In the genomic region with DNA sequence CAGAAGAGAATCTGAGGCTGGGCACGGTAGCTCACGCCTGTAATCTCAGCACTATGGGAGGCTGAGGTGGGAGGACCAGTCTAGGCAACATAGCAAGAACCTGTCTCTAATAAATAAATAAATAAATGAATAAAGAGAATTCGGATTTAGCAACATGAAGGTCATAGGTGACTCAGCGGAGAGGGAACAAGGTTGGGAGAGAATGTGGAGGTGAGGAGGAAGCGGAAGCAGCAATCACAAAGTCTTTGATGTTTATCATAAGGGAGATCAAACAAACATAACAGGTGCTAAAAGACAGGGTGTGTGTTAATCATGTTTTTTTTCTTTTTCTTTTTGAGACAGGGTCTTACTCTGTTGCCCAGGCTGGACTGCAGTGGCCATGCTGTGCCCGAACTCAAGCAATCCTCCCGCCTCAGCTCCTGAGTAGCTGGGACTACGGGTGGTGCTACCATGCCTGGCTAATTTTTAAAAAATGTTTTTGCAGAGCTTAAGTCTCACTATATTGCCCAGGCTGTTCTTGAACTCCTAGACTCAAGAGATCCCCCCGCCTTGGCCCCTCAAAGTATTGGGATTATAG, we compare ENCODE assay signal across 16 cellular contexts. TPM values are rescaled to one million over a fixed set of nuclear protein-coding genes. Genes with fewer than 3 reads are reported as not detected.
A peak's percentile ranks its signal among the peaks of the same experiment; 100 is the strongest.
DNase-seq lines count a peak whose midpoint lies in the region; ATAC-seq and TF ChIP-seq lines count a peak whose summit lies in the region.
"Had no signal": no experiment of that assay in that cellular context is flagged by ENCODE, and none has a peak within 500 bp of the region (broad histone marks: within the 10 kb centered on the region; RNA-seq: fewer than 3 reads in every experiment).

No MANE protein-coding gene starts in this region.

- no peak for TF ChIP-seq CTCF in adrenal gland (IDR thresholded peaks at IDR 0.05)

- peak overlapping the region; percentile 61 for H3K4me3 ChIP-seq in CD4-positive, CD25-positive, alpha-beta regulatory T cell (ENCODE audit: low read depth, low read length)
- H3K4me3 ChIP-seq in adrenal gland: no peak overlapping the region
- H3K4me3 ChIP-seq: psoas muscle had no signal

- CTCF ChIA-PET in activated CD8-positive, alpha-beta T cell treated with anti-CD3 and anti-CD28 coated beads, Interleukin-2, amount 10 ng/mL, durations not matched to agents 7 days and 5 days (lab: Charles Lee): interaction anchor here (0.6 to 2.5 kb wide), 9 partner anchors 10 to 70 kb away, joined by 3 to 13 read pairs (median 4); a partner anchor contains a TSS

- ATAC-seq in CD4-positive, CD25-positive, alpha-beta regulatory T cell (ENCODE audit: low read depth in 2 of 2): peak; percentile 25 to 27
- ATAC-seq in activated CD8-positive, alpha-beta T cell treated with anti-CD3 and anti-CD28 coated beads, Interleukin-2, amount 10 ng/mL, durations not matched to agents 7 days and 5 days: peak; percentile 7
- ATAC-seq in GM19463 (IDR thresholded peaks at IDR 0.05; ENCODE audit: unreplicated experiment): no peak
- no peak for ATAC-seq in activated CD4-positive, CD25-positive, alpha-beta regulatory T cell treated with anti-CD3 and anti-CD28 coated beads, Interleukin-2, amount 50 U/mL, for 24 hours
- ATAC-seq: psoas muscle had no signal

- peak overlapping the region; percentile 86 for H3K27ac ChIP-seq in CD4-positive, CD25-positive, alpha-beta regulatory T cell (ENCODE audit: insufficient read depth, low read length, poor library complexity, severe bottlenecking)
- peak overlapping the region; percentile 60 for H3K27ac ChIP-seq in KOPT-K1 (ENCODE audit: low read depth, low read length, poor library complexity, severe bottlenecking)
- peak overlapping the region; percentile 66 for H3K27ac ChIP-seq in epithelial cell of prostate
- no peak overlapping the region for H3K27ac ChIP-seq in adrenal gland
- H3K27ac ChIP-seq: psoas muscle had no signal

- peak; percentile 56 to 82 (median 67) for DNase-seq in CD4-positive, CD25-positive, alpha-beta regulatory T cell
- peak; percentile 40 for DNase-seq in activated CD8-positive, alpha-beta T cell treated with anti-CD3 and anti-CD28 coated beads, Interleukin-2, amount 10 ng/mL, durations not matched to agents 7 days and 5 days
- DNase-seq in epithelial cell of prostate (ENCODE audit: low read depth, low spot score) (no peak), mesenteric fat pad (ENCODE audit: low spot score) (no peak), adrenal gland (no peak)
- DNase-seq: amniotic stem cell; immature natural killer cell; NCI-H1436; NCI-H524; psoas muscle; SHP77; stimulated activated CD4-positive, alpha-beta T cell treated with anti-CD3 and anti-CD28 coated beads, Interleukin-1b, Interleukin-23, amount 100 ng/mL, for 48 hours had no signal

- no peaks in the 10 kb centered on the region for H3K9me3 ChIP-seq in CD4-positive, CD25-positive, alpha-beta regulatory T cell (ENCODE audit: control insufficient read depth in 2 of 2, low read length in 2 of 2)
- H3K9me3 ChIP-seq in KOPT-K1 (ENCODE audit: insufficient read depth, low read length, poor library complexity, severe bottlenecking): no peaks in the 10 kb centered on the region
- no peaks in the 10 kb centered on the region for H3K9me3 ChIP-seq in adrenal gland (replicated peaks in 1 of 3)
- H3K9me3 ChIP-seq: psoas muscle had no signal

- peak overlapping the region; percentile 70 to 78 (median 77) for H3K4me3 Mint-ChIP-seq in CD4-positive, CD25-positive, alpha-beta regulatory T cell
- H3K4me3 Mint-ChIP-seq in activated CD8-positive, alpha-beta T cell treated with anti-CD3 and anti-CD28 coated beads, Interleukin-2, amount 10 ng/mL, durations not matched to agents 7 days and 5 days: peak overlapping the region; percentile 3
- H3K4me3 Mint-ChIP-seq: immature natural killer cell had no signal

- H3K4me1 Mint-ChIP-seq in CD4-positive, CD25-positive, alpha-beta regulatory T cell: peaks cover 31 to 90% (median 55%) of the 10 kb centered on the region in 4 donors
- H3K4me1 Mint-ChIP-seq in activated CD8-positive, alpha-beta T cell treated with anti-CD3 and anti-CD28 coated beads, Interleukin-2, amount 10 ng/mL, durations not matched to agents 7 days and 5 days (ENCODE audit: low read depth): peaks cover 75% of the 10 kb centered on the region

- H3K9me3 Mint-ChIP-seq in CD4-positive, CD25-positive, alpha-beta regulatory T cell: no peaks in the 10 kb centered on the region
- no peaks in the 10 kb centered on the region for H3K9me3 Mint-ChIP-seq in activated CD8-positive, alpha-beta T cell treated with anti-CD3 and anti-CD28 coated beads, Interleukin-2, amount 10 ng/mL, durations not matched to agents 7 days and 5 days (ENCODE audit: insufficient read depth)
- H3K9me3 Mint-ChIP-seq: immature natural killer cell had no signal

- H3K4me1 ChIP-seq in CD4-positive, CD25-positive, alpha-beta regulatory T cell (ENCODE audit: control insufficient read depth, insufficient read depth, low read length, poor library complexity, severe bottlenecking): peaks cover 86% of the 10 kb centered on the region
- no peaks in the 10 kb centered on the region for H3K4me1 ChIP-seq in adrenal gland (replicated peaks in 1 of 2)
- H3K4me1 ChIP-seq: psoas muscle had no signal

- POLR2A ChIA-PET in activated CD8-positive, alpha-beta T cell treated with anti-CD3 and anti-CD28 coated beads, Interleukin-2, amount 10 ng/mL, durations not matched to agents 7 days and 5 days (lab: Charles Lee): interaction anchor here (0.9 to 1.6 kb wide), 3 partner anchors 8 to 65 kb away, joined by 3 to 6 read pairs (median 3); no protein-coding TSS in a partner anchor

- no peaks in the 10 kb centered on the region for H3K27me3 ChIP-seq in CD4-positive, CD25-positive, alpha-beta regulatory T cell (ENCODE audit: control insufficient read depth, insufficient read depth, low read length)
- no peaks in the 10 kb centered on the region for H3K27me3 ChIP-seq in adrenal gland

- no peaks in the 10 kb centered on the region for H3K27me3 Mint-ChIP-seq in CD4-positive, CD25-positive, alpha-beta regulatory T cell
- H3K27me3 Mint-ChIP-seq in activated CD8-positive, alpha-beta T cell treated with anti-CD3 and anti-CD28 coated beads, Interleukin-2, amount 10 ng/mL, durations not matched to agents 7 days and 5 days (ENCODE audit: low read depth): no peaks in the 10 kb centered on the region

- intact Hi-C loops in adrenal gland (cut with DNase I): no loop called here

- TF ChIP-seq POLR2A in adrenal gland (IDR thresholded peaks at IDR 0.05): no peak

- H3K36me3 ChIP-seq in CD4-positive, CD25-positive, alpha-beta regulatory T cell (ENCODE audit: control insufficient read depth, insufficient read depth, low read length): no peaks in the 10 kb centered on the region
- 0 out of 2 replicates have a peak, but pooled peaks cover 6% of the 10 kb centered on the region for H3K36me3 ChIP-seq in KOPT-K1 (ENCODE audit: insufficient read depth, low read length)
- no peaks in the 10 kb centered on the region for H3K36me3 ChIP-seq in adrenal gland (replicated peaks in 1 of 2)

- H3K27ac Mint-ChIP-seq in CD4-positive, CD25-positive, alpha-beta regulatory T cell: peak overlapping the region; percentile 94 to 96 (median 94)
- peak overlapping the region; percentile 83 for H3K27ac Mint-ChIP-seq in activated CD8-positive, alpha-beta T cell treated with anti-CD3 and anti-CD28 coated beads, Interleukin-2, amount 10 ng/mL, durations not matched to agents 7 days and 5 days

- peaks cover 8% of the 10 kb centered on the region for H3K36me3 Mint-ChIP-seq in CD4-positive, CD25-positive, alpha-beta regulatory T cell
- peaks cover 46% of the 10 kb centered on the region for H3K36me3 Mint-ChIP-seq in activated CD8-positive, alpha-beta T cell treated with anti-CD3 and anti-CD28 coated beads, Interleukin-2, amount 10 ng/mL, durations not matched to agents 7 days and 5 days (ENCODE audit: low read depth)
- H3K36me3 Mint-ChIP-seq: immature natural killer cell had no signal

- WGBS in adrenal gland, 4 donors: 68 to 73% (median 72%) methylated on average over 9 of the region's 9 CpGs

RNA-seq across cellular contexts. Expression of a gene that starts 16.3 kb away (rescaled TPM):
- 85.3 TPM for total RNA-seq in CD4-positive, CD25-positive, alpha-beta regulatory T cell
- polyA plus RNA-seq in CD4-positive, CD25-positive, alpha-beta regulatory T cell: 1 to 10 TPM; 4.1 to 7.2 (median 5.9) TPM
- 10 to 100 TPM; 33.8 to 34.1 TPM for total RNA-seq in activated CD8-positive, alpha-beta T cell treated with anti-CD3 and anti-CD28 coated beads, Interleukin-2, amount 10 ng/mL, durations not matched to agents 7 days and 5 days
- 2.0 TPM for total RNA-seq in mesenteric fat pad
- under 1 TPM in 5 of 8 donors, not detected in 3; 0.28 to 0.86 (median 0.54) TPM for total RNA-seq in adrenal gland
- polyA plus RNA-seq in adrenal gland: 1 to 10 TPM in 2 of 3 donors, not detected in 1; 2.9 to 6.3 TPM
- total RNA-seq: dermis microvascular lymphatic vessel endothelial cell had no signal

RNA-seq across cellular contexts. Expression of a gene that starts 25.8 kb away (rescaled TPM):
- total RNA-seq in CD4-positive, CD25-positive, alpha-beta regulatory T cell: 120 TPM
- 10 to 100 TPM; 29.9 to 48.5 (median 40.4) TPM for polyA plus RNA-seq in CD4-positive, CD25-positive, alpha-beta regulatory T cell
- 10 to 100 TPM; 44.8 to 50.8 TPM for total RNA-seq in activated CD8-positive, alpha-beta T cell treated with anti-CD3 and anti-CD28 coated beads, Interleukin-2, amount 10 ng/mL, durations not matched to agents 7 days and 5 days
- total RNA-seq in mesenteric fat pad: 5.8 TPM
- total RNA-seq in adrenal gland: 1 to 10 TPM in 7 of 8 donors, under 1 TPM in 1; 0.95 to 5.1 (median 3.9) TPM
- 10 to 100 TPM in 1 of 3 donors, 1 to 10 TPM in 1, under 1 TPM in 1; 0.93 to 10.5 (median 3.8) TPM for polyA plus RNA-seq in adrenal gland

RNA-seq across cellular contexts. Expression of a gene that starts 41.2 kb away (rescaled TPM):
- total RNA-seq in CD4-positive, CD25-positive, alpha-beta regulatory T cell: 155 TPM
- polyA plus RNA-seq in CD4-positive, CD25-positive, alpha-beta regulatory T cell: 10 to 100 TPM; 42.1 to 51.0 (median 45.7) TPM
- 100 to 1,000 TPM in 1 of 2 experiments, 10 to 100 TPM in 1; 96.7 to 104 TPM for total RNA-seq in activated CD8-positive, alpha-beta T cell treated with anti-CD3 and anti-CD28 coated beads, Interleukin-2, amount 10 ng/mL, durations not matched to agents 7 days and 5 days
- total RNA-seq in mesenteric fat pad (21.3 TPM), adrenal gland (10 to 100 TPM in 5 of 8 donors, 1 to 10 TPM in 3; 5.6 to 17.0 (median 10.6) TPM)
- polyA plus RNA-seq in adrenal gland: 10 to 100 TPM in 1 of 3 donors, 1 to 10 TPM in 2; 2.7 to 13.8 (median 3.2) TPM

Comparison
In these comparisons a context has a peak if more than half of its experiments do, and no peak if none do; other contexts are left out.
1. ATAC-seq: peak in CD4-positive, CD25-positive, alpha-beta regulatory T cell (2 of 2) and activated CD8-positive, alpha-beta T cell treated with anti-CD3 and anti-CD28 coated beads, Interleukin-2, amount 10 ng/mL, durations not matched to agents 7 days and 5 days (single experiment); none in GM19463 (single experiment) and activated CD4-positive, CD25-positive, alpha-beta regulatory T cell treated with anti-CD3 and anti-CD28 coated beads, Interleukin-2, amount 50 U/mL, for 24 hours (0 of 2).
2. DNase-seq: peak in CD4-positive, CD25-positive, alpha-beta regulatory T cell (3 of 3) and activated CD8-positive, alpha-beta T cell treated with anti-CD3 and anti-CD28 coated beads, Interleukin-2, amount 10 ng/mL, durations not matched to agents 7 days and 5 days (single experiment); none in epithelial cell of prostate (single experiment), mesenteric fat pad (single experiment) and adrenal gland (0 of 7).
3. H3K27ac ChIP-seq: peak in CD4-positive, CD25-positive, alpha-beta regulatory T cell (single experiment), KOPT-K1 (single experiment) and epithelial cell of prostate (single experiment); none in adrenal gland (0 of 5).
4. RNA of a gene that starts 16.3 kb away (total RNA-seq): 85.3 TPM in CD4-positive, CD25-positive, alpha-beta regulatory T cell (single experiment) and 33.8 to 34.1 TPM in activated CD8-positive, alpha-beta T cell treated with anti-CD3 and anti-CD28 coated beads, Interleukin-2, amount 10 ng/mL, durations not matched to agents 7 days and 5 days; 2.0 TPM in mesenteric fat pad (single experiment) and 0.28 to 0.86 TPM in adrenal gland; every median in the first group is over 10 times any median in the second.